ENCODE assay signal across 19 cellular contexts in the genomic region with DNA sequence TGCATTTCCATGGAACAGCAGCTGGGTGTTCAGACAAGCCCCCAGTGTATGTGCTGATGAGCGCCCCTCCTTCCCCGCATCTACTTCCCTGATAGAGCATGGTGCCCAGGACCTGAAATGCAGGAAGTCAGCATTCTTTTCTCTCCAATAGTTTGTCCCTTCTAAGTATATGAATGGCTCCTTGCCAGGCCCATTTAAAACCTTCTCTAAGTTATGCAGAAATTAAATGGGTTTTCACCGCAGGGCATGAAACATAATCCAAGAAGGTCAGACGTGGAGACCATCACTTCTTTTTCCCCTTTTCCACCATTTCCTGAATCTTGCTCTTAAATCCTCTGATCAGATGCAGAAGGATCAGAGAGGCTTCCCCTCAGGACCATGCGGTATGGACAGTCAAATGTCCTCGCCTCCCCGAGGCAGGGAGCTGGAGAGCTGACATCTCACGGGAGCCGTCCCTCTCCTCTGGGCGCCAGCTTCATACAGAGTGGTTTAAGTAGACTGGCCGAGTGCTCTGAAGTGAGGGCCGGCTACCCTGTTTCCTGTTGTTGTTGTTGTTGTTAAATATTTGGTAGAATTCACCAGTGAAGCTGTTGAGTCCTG.
"Had no signal": no experiment of that assay in that cellular context is flagged by ENCODE, and none has a peak within 500 bp of the region (broad histone marks: within the 10 kb centered on the region; RNA-seq: fewer than 3 reads in every experiment).

No MANE protein-coding gene starts in this region.

- H3K4me3 ChIP-seq: body of pancreas, left ventricle myocardium inferior, smooth muscle cell, stomach had no signal

- DNase-seq: activated CD4-positive, alpha-beta T cell treated with anti-CD3 and anti-CD28 coated beads for 48 hours; activated CD4-positive, CD25-positive, alpha-beta regulatory T cell; activated CD8-positive, alpha-beta T cell treated with anti-CD3 and anti-CD28 coated beads for 36 hours; activated naive CD4-positive, alpha-beta T cell treated with Interleukin-2 at 50 U/mL for 16 hours; activated naive CD8-positive, alpha-beta T cell treated with anti-CD3 and anti-CD28 coated beads, Interleukin-2, amount 10 ng/mL, durations not matched to agents 7 days and 5 days; activated T-cell treated with anti-CD3 and anti-CD28 coated beads, Interleukin-2, amount 50 U/mL, for 1 hour; amygdala; body of pancreas; caudate nucleus; hypothalamus; kidney; left ventricle myocardium inferior; mammary epithelial cell; stimulated activated CD4-positive, alpha-beta T cell treated with anti-CD3 and anti-CD28 coated beads, Interleukin-4, amount 100 ng/mL, for 1 hour; stomach; trophoblast cell had no signal

- H3K27me3 ChIP-seq: body of pancreas had no signal

- H3K36me3 ChIP-seq: left ventricle myocardium inferior, stomach had no signal

- H3K4me1 ChIP-seq: left ventricle myocardium inferior, stomach had no signal

- H3K27ac ChIP-seq: body of pancreas, left ventricle myocardium inferior, parathyroid adenoma, stomach had no signal

- H3K9me3 ChIP-seq: body of pancreas, left ventricle myocardium inferior, stomach had no signal

- ATAC-seq: activated CD8-positive, alpha-beta T cell treated with anti-CD3 and anti-CD28 coated beads for 36 hours; body of pancreas; sciatic nerve had no signal
